In genomic region chr2:202265467-202266277, GRCh38 we compare ENCODE assay signal across 1 cellular context.
TF ChIP-seq lines count a peak whose summit lies in the region.

Gene NOP58 (plus strand): TSS chr2:202265763. CDS start chr2:202265942, 179 bp downstream.

TF ChIP-seq in HepG2, 621 proteins besides CTCF, POLR2A, EP300 and RAD21 (continued from another document and continues in another):
- TF ChIP-seq ZNF770 (CRISPR knock-in tag; IDR thresholded peaks at IDR 0.05) (no peak; the same call in 1 of the 2 replicates), JARID2 (CRISPR knock-in tag; IDR thresholded peaks at IDR 0.05; ENCODE audit: insufficient replicate concordance) (no peak), ZNF75D (CRISPR knock-in tag; IDR thresholded peaks at IDR 0.05; ENCODE audit: borderline replicate concordance) (peak; percentile 74; the same call in 1 of the 2 replicates), ZNF33A (CRISPR knock-in tag; IDR thresholded peaks at IDR 0.05; ENCODE audit: borderline replicate concordance) (0 out of 2 replicates have a peak, but pooled peaks have one; percentile 73), EEA1 (CRISPR knock-in tag; IDR thresholded peaks at IDR 0.05; ENCODE audit: borderline replicate concordance) (peak; percentile 80; the same call in 1 of the 2 replicates), ZNF883 (CRISPR knock-in tag; IDR thresholded peaks at IDR 0.05; ENCODE audit: not compliant biosample characterization) (peak; percentile 87), ZNF570 (CRISPR knock-in tag; IDR thresholded peaks at IDR 0.05; ENCODE audit: borderline replicate concordance) (no peak), ZFP90 (CRISPR knock-in tag; IDR thresholded peaks at IDR 0.05; ENCODE audit: borderline replicate concordance) (peak; percentile 93; the same call in 1 of the 2 replicates), ARNTL (CRISPR knock-in tag; IDR thresholded peaks at IDR 0.05) (no peak; the same call in 1 of the 2 replicates), SMAD3 (CRISPR knock-in tag; IDR thresholded peaks at IDR 0.05) (peak; percentile 93), NFKBIZ (CRISPR knock-in tag; IDR thresholded peaks at IDR 0.05) (peak; percentile 78; the same call in 1 of the 2 replicates), NPAS2 (CRISPR knock-in tag; IDR thresholded peaks at IDR 0.05; ENCODE audit: borderline replicate concordance) (no peak), NRL (CRISPR knock-in tag; IDR thresholded peaks at IDR 0.05; ENCODE audit: borderline replicate concordance) (peak; percentile 92; the same call in 1 of the 2 replicates), HNRNPH1 (optimal IDR thresholded peaks at IDR 0.05; ENCODE audit: low read depth, low read length) (peak; percentile 57), PAX8 (CRISPR knock-in tag; IDR thresholded peaks at IDR 0.05; ENCODE audit: borderline replicate concordance) (no peak), ZMYM3 (CRISPR knock-in tag; IDR thresholded peaks at IDR 0.05) (no peak), ZKSCAN8 (CRISPR knock-in tag; IDR thresholded peaks at IDR 0.05; ENCODE audit: borderline replicate concordance) (peak; percentile 85), ZIK1 (CRISPR knock-in tag; IDR thresholded peaks at IDR 0.05; ENCODE audit: borderline replicate concordance, low read depth) (no peak), ZSCAN22 (CRISPR knock-in tag; IDR thresholded peaks at IDR 0.05) (no peak), MED8 (CRISPR knock-in tag; IDR thresholded peaks at IDR 0.05; ENCODE audit: insufficient replicate concordance) (peak; percentile 83), IKZF4 (CRISPR knock-in tag; IDR thresholded peaks at IDR 0.05; ENCODE audit: borderline replicate concordance, low read depth, not compliant biosample characterization) (no peak), SIX1 (CRISPR knock-in tag; IDR thresholded peaks at IDR 0.05; ENCODE audit: borderline replicate concordance) (peak; percentile 27; the same call in 1 of the 2 replicates), HES4 (CRISPR knock-in tag; IDR thresholded peaks at IDR 0.05; ENCODE audit: borderline replicate concordance) (peak; percentile 94), PITX1 (CRISPR knock-in tag; IDR thresholded peaks at IDR 0.05) (0 out of 2 replicates have a peak, but pooled peaks have one; percentile 61), PHF21A (CRISPR knock-in tag; IDR thresholded peaks at IDR 0.05) (peak; percentile 86), ZNF556 (CRISPR knock-in tag; IDR thresholded peaks at IDR 0.05; ENCODE audit: borderline replicate concordance) (peak; percentile 62; the same call in 1 of the 2 replicates), TOPORS (CRISPR knock-in tag; IDR thresholded peaks at IDR 0.05) (peak; percentile 86; the same call in 1 of the 2 replicates), GFI1 (CRISPR knock-in tag; IDR thresholded peaks at IDR 0.05; ENCODE audit: borderline replicate concordance) (peak; percentile 89), MXD1 (CRISPR knock-in tag; IDR thresholded peaks at IDR 0.05) (peak; percentile 91), SAFB2 (CRISPR knock-in tag; IDR thresholded peaks at IDR 0.05; ENCODE audit: borderline replicate concordance, low read depth) (0 out of 2 replicates have a peak, but pooled peaks have one; percentile 69), NFIB (CRISPR knock-in tag; IDR thresholded peaks at IDR 0.05; ENCODE audit: borderline replicate concordance) (no peak), RARA (CRISPR knock-in tag; IDR thresholded peaks at IDR 0.05) (peak; percentile 35; the same call in 1 of the 2 replicates), ARHGAP35 (CRISPR knock-in tag; IDR thresholded peaks at IDR 0.05; ENCODE audit: borderline replicate concordance) (peak; percentile 60; the same call in 1 of the 2 replicates), CHCHD3 (CRISPR knock-in tag; IDR thresholded peaks at IDR 0.05) (no peak), ZNF451 (CRISPR knock-in tag; IDR thresholded peaks at IDR 0.05) (no peak), ETV6 (CRISPR knock-in tag; conservative IDR thresholded peaks at IDR 0.05) (peak; percentile 79; the same call in 1 of the 2 replicates), AKAP8 (CRISPR knock-in tag; IDR thresholded peaks at IDR 0.05) (peak; percentile 68), ZNF567 (CRISPR knock-in tag; IDR thresholded peaks at IDR 0.05; ENCODE audit: borderline replicate concordance) (peak; percentile 77; the same call in 1 of the 2 replicates), KLF15 (CRISPR knock-in tag; IDR thresholded peaks at IDR 0.05; ENCODE audit: borderline replicate concordance) (peak; percentile 84; the same call in 1 of the 2 replicates), SOX6 (IDR thresholded peaks at IDR 0.05) (no peak), SOX6 (CRISPR knock-in tag; IDR thresholded peaks at IDR 0.05) (peak; percentile 73), ZNF713 (CRISPR knock-in tag; IDR thresholded peaks at IDR 0.05) (no peak), ZFP36 (IDR thresholded peaks at IDR 0.05; ENCODE audit: borderline replicate concordance, low read depth, low read length, partially characterized antibody) (no peak), ZNF7 (CRISPR knock-in tag; IDR thresholded peaks at IDR 0.05) (no peak), TFDP2 (CRISPR knock-in tag; IDR thresholded peaks at IDR 0.05) (peak; percentile 99), SAP130 (CRISPR knock-in tag; IDR thresholded peaks at IDR 0.05; ENCODE audit: low read depth) (peak; percentile 99), THAP7 (CRISPR knock-in tag; IDR thresholded peaks at IDR 0.05) (peak; percentile 96), ZNF589 (CRISPR knock-in tag; conservative IDR thresholded peaks at IDR 0.05) (0 out of 2 replicates have a peak, but pooled peaks have one; percentile 35), KAT7 (CRISPR knock-in tag; IDR thresholded peaks at IDR 0.05; ENCODE audit: borderline replicate concordance) (peak; percentile 54; the same call in 1 of the 2 replicates), CENPT (CRISPR knock-in tag; IDR thresholded peaks at IDR 0.05; ENCODE audit: low read depth) (no peak), ZNF256 (CRISPR knock-in tag; conservative IDR thresholded peaks at IDR 0.05) (0 out of 2 replicates have a peak, but pooled peaks have one; percentile 89), ZNF788 (CRISPR knock-in tag; IDR thresholded peaks at IDR 0.05; ENCODE audit: borderline replicate concordance) (0 out of 2 replicates have a peak, but pooled peaks have one; percentile 37), SNAI1 (CRISPR knock-in tag; IDR thresholded peaks at IDR 0.05; ENCODE audit: borderline replicate concordance) (peak; percentile 83; the same call in 1 of the 2 replicates)
- TF ChIP-seq, protein P1, sequence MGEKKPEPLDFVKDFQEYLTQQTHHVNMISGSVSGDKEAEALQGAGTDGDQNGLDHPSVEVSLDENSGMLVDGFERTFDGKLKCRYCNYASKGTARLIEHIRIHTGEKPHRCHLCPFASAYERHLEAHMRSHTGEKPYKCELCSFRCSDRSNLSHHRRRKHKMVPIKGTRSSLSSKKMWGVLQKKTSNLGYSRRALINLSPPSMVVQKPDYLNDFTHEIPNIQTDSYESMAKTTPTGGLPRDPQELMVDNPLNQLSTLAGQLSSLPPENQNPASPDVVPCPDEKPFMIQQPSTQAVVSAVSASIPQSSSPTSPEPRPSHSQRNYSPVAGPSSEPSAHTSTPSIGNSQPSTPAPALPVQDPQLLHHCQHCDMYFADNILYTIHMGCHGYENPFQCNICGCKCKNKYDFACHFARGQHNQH (CRISPR knock-in tag; IDR thresholded peaks at IDR 0.05) = peak; percentile 90
- TF ChIP-seq, protein P2, sequence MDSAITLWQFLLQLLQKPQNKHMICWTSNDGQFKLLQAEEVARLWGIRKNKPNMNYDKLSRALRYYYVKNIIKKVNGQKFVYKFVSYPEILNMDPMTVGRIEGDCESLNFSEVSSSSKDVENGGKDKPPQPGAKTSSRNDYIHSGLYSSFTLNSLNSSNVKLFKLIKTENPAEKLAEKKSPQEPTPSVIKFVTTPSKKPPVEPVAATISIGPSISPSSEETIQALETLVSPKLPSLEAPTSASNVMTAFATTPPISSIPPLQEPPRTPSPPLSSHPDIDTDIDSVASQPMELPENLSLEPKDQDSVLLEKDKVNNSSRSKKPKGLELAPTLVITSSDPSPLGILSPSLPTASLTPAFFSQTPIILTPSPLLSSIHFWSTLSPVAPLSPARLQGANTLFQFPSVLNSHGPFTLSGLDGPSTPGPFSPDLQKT (CRISPR knock-in tag; IDR thresholded peaks at IDR 0.05; ENCODE audit: borderline replicate concordance) = no peak
- TF ChIP-seq, protein P3, sequence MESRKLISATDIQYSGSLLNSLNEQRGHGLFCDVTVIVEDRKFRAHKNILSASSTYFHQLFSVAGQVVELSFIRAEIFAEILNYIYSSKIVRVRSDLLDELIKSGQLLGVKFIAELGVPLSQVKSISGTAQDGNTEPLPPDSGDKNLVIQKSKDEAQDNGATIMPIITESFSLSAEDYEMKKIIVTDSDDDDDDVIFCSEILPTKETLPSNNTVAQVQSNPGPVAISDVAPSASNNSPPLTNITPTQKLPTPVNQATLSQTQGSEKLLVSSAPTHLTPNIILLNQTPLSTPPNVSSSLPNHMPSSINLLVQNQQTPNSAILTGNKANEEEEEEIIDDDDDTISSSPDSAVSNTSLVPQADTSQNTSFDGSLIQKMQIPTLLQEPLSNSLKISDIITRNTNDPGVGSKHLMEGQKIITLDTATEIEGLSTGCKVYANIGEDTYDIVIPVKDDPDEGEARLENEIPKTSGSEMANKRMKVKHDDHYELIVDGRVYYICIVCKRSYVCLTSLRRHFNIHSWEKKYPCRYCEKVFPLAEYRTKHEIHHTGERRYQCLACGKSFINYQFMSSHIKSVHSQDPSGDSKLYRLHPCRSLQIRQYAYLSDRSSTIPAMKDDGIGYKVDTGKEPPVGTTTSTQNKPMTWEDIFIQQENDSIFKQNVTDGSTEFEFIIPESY (CRISPR knock-in tag; IDR thresholded peaks at IDR 0.05) = no peak
- TF ChIP-seq, protein P4, sequence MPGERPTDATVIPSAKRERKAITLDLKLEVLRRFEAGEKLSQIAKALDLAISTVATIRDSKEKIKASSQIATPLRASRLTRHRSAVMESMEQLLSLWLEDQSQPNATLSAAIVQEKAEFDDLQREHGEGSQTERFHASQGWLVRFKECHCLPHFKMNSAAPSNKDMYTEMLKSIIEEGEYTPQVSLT (CRISPR knock-in tag; IDR thresholded peaks at IDR 0.05; ENCODE audit: borderline replicate concordance, low read depth) = no peak; the same call in 1 of the 2 replicates
- TF ChIP-seq, protein P5, sequence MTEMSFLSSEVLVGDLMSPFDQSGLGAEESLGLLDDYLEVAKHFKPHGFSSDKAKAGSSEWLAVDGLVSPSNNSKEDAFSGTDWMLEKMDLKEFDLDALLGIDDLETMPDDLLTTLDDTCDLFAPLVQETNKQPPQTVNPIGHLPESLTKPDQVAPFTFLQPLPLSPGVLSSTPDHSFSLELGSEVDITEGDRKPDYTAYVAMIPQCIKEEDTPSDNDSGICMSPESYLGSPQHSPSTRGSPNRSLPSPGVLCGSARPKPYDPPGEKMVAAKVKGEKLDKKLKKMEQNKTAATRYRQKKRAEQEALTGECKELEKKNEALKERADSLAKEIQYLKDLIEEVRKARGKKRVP (CRISPR knock-in tag; IDR thresholded peaks at IDR 0.05) = peak in 1 of 2 experiments; percentile 80; a peak in 2 of 4 replicates
- TF ChIP-seq, protein P6, sequence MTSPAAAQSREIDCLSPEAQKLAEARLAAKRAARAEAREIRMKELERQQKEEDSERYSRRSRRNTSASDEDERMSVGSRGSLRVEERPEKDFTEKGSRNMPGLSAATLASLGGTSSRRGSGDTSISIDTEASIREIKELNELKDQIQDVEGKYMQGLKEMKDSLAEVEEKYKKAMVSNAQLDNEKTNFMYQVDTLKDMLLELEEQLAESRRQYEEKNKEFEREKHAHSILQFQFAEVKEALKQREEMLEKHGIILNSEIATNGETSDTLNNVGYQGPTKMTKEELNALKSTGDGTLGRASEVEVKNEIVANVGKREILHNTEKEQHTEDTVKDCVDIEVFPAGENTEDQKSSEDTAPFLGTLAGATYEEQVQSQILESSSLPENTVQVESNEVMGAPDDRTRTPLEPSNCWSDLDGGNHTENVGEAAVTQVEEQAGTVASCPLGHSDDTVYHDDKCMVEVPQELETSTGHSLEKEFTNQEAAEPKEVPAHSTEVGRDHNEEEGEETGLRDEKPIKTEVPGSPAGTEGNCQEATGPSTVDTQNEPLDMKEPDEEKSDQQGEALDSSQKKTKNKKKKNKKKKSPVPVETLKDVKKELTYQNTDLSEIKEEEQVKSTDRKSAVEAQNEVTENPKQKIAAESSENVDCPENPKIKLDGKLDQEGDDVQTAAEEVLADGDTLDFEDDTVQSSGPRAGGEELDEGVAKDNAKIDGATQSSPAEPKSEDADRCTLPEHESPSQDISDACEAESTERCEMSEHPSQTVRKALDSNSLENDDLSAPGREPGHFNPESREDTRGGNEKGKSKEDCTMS (CRISPR knock-in tag; conservative IDR thresholded peaks at IDR 0.05) = no peak; the same call in 1 of the 2 replicates
